ENCODE assay signal across 14 cellular contexts in the genomic region with DNA sequence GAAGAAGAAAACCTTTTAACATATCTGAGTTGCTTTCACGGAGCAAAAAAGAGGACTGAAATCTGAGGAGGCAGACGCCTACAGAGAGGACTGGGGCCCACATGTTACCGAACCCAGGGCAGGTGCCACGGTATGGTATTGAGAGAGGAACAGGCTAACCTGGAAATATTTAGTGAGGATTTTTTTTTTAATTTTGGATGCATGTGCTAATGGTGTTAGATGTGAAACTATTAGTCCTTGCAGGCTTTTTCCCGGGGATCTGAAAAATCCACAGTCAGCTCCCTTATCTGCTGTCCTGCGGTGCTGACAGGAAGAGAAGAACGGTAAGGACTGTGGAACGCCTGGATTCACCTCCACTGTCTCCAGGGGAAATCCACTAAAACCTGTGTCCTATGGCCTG.
DNase-seq lines count a peak whose midpoint lies in the region; ATAC-seq and TF ChIP-seq lines count a peak whose summit lies in the region.
"Had no signal": no experiment of that assay in that cellular context is flagged by ENCODE, and none has a peak within 500 bp of the region (broad histone marks: within the 10 kb centered on the region; RNA-seq: fewer than 3 reads in every experiment).

No MANE protein-coding gene starts in this region.

- H3K9ac ChIP-seq in DND-41 (ENCODE audit: low read depth, low read length), result no peak overlapping the region
- H3K9ac ChIP-seq: GM23248 had no signal

- H2AFZ ChIP-seq in DND-41 (ENCODE audit: low read depth, low read length), result no peak overlapping the region
- H2AFZ ChIP-seq: GM23248 had no signal

- H3K4me2 ChIP-seq in DND-41 (ENCODE audit: insufficient read depth, low read length), result no peak overlapping the region

- ATAC-seq in DND-41 (ENCODE audit: insufficient read depth, low read depth), result no peak
- no peak for ATAC-seq in HG03139 (IDR thresholded peaks at IDR 0.05; ENCODE audit: unreplicated experiment)
- no peak for ATAC-seq in HG03378 (IDR thresholded peaks at IDR 0.05; ENCODE audit: unreplicated experiment)

- H3K27ac ChIP-seq in DND-41 (ENCODE audit: low read length), result peak overlapping the region; percentile 93
- no peak overlapping the region for H3K27ac ChIP-seq in HEK293 (ENCODE audit: extremely low read depth, low read depth, low read length)
- H3K27ac ChIP-seq in coronary artery, result no peak overlapping the region
- H3K27ac ChIP-seq: C4-2B, GM23248 had no signal

- H3K9me3 ChIP-seq in DND-41 (ENCODE audit: insufficient read depth, low read length, severe bottlenecking) (no peaks in the 10 kb centered on the region), HEK293 (ENCODE audit: control insufficient read depth, insufficient read depth, low read depth, low read length) (no peaks in the 10 kb centered on the region; the same call in 1 of the 2 replicates)
- H3K9me3 ChIP-seq: Caco-2, HAP-1 had no signal

- H4K20me1 ChIP-seq in DND-41 (ENCODE audit: insufficient read depth, low read length), result no peaks in the 10 kb centered on the region

- no peak for TF ChIP-seq CTCF in DND-41 (IDR thresholded peaks at IDR 0.05; ENCODE audit: borderline replicate concordance, extremely low read depth, low read length, poor library complexity, severe bottlenecking)
- TF ChIP-seq CTCF in HEK293 (tag by site-specific recombination; IDR thresholded peaks at IDR 0.05), result no peak
- no peak for TF ChIP-seq CTCF in coronary artery (IDR thresholded peaks at IDR 0.05)

- POLR2A ChIA-PET in HEK293 (lab: Yijun Ruan, JAX), result no interaction called here

- H3K4me1 ChIP-seq in DND-41 (ENCODE audit: insufficient read depth, low read length) (peaks cover 50% of the 10 kb centered on the region), HEK293 (ENCODE audit: control insufficient read depth, insufficient read depth, low read length) (no peaks in the 10 kb centered on the region; the same call in 1 of the 2 replicates)
- H3K4me1 ChIP-seq: Caco-2, HAP-1 had no signal

- H3K79me2 ChIP-seq in DND-41 (ENCODE audit: insufficient read depth, low read length), result peaks cover 15% of the 10 kb centered on the region

- DNase-seq in DND-41 (no peak), coronary artery (ENCODE audit: low spot score) (peak; percentile 67), foreskin melanocyte (no peak)
- DNase-seq: AML-193; Caco-2; CD4-positive, alpha-beta T cell; GF-D8; GM23248; KBM-7 had no signal

- H3K4me3 ChIP-seq in DND-41 (ENCODE audit: low read depth in 1 of 2, low read length in 2 of 2) (no peak overlapping the region), HEK293 (ENCODE audit: low read depth, low read length) (no peak overlapping the region), coronary artery (no peak overlapping the region)
- H3K4me3 ChIP-seq: GM23248, HAP-1 had no signal

- H3K36me3 ChIP-seq in DND-41 (ENCODE audit: insufficient read depth, low read length), result peaks cover 29% of the 10 kb centered on the region
- no peaks in the 10 kb centered on the region for H3K36me3 ChIP-seq in HEK293 (ENCODE audit: control insufficient read depth in 2 of 2, insufficient read depth in 1 of 2, low read length in 2 of 2)
- H3K36me3 ChIP-seq: HAP-1 had no signal

- H3K27me3 ChIP-seq in DND-41 (ENCODE audit: insufficient read depth, low read length, poor library complexity), result no peaks in the 10 kb centered on the region

- CTCF ChIA-PET in HEK293 (lab: Yijun Ruan, JAX), result interaction anchor here (0.7 to 4.9 kb wide), 13 partner anchors 11 to 358 kb away, joined by 3 to 36 read pairs (median 7); no protein-coding TSS in a partner anchor

TF ChIP-seq in HEK293, 187 proteins besides CTCF, POLR2A, EP300 and RAD21:
- TF ChIP-seq KLF17 (tag by site-specific recombination; IDR thresholded peaks at IDR 0.05) (no peak), HOXD13 (CRISPR knock-in tag; IDR thresholded peaks at IDR 0.05; ENCODE audit: borderline replicate concordance) (no peak), ZBTB1 (tag by site-specific recombination; IDR thresholded peaks at IDR 0.05) (no peak), ZNF521 (tag by site-specific recombination; IDR thresholded peaks at IDR 0.05) (no peak), ZNF555 (tag by site-specific recombination; conservative IDR thresholded peaks at IDR 0.05) (0 out of 2 replicates have a peak, but pooled peaks have one; percentile 1), EGR2 (tag by site-specific recombination; IDR thresholded peaks at IDR 0.05; ENCODE audit: low read depth) (0 out of 2 replicates have a peak, but pooled peaks have one; percentile 7), ZNF600 (tag by site-specific recombination; IDR thresholded peaks at IDR 0.05) (no peak), ZFP69B (tag by site-specific recombination; IDR thresholded peaks at IDR 0.05) (peak; percentile 28; the same call in 1 of the 2 replicates), ZBTB26 (tag by site-specific recombination; optimal IDR thresholded peaks at IDR 0.05) (no peak), ZNF501 (tag by site-specific recombination; IDR thresholded peaks at IDR 0.05) (0 out of 2 replicates have a peak, but pooled peaks have one; percentile 2), ZNF514 (tag by site-specific recombination; IDR thresholded peaks at IDR 0.05) (no peak), ZNF843 (tag by site-specific recombination; IDR thresholded peaks at IDR 0.05) (no peak), ZNF473 (tag by site-specific recombination; IDR thresholded peaks at IDR 0.05) (no peak), ZFHX2 (tag by site-specific recombination; conservative IDR thresholded peaks at IDR 0.05) (peak; percentile 44; the same call in 1 of the 2 replicates)
